In genomic region chr4:109990307-109991257, GRCh38 we compare ENCODE assay signal across 9 cellular contexts.
A peak's percentile ranks its signal among the peaks of the same experiment; 100 is the strongest.
DNase-seq lines count a peak whose midpoint lies in the region; ATAC-seq, FAIRE-seq and TF ChIP-seq lines count a peak whose summit lies in the region.
"Had no signal": no experiment of that assay in that cellular context is flagged by ENCODE, and none has a peak within 500 bp of the region (broad histone marks: within the 10 kb centered on the region; RNA-seq: fewer than 3 reads in every experiment).

No MANE protein-coding gene starts in this region.

- TF ChIP-seq EP300 in GM12878 (IDR thresholded peaks at IDR 0.05; ENCODE audit: borderline replicate concordance in 1 of 2, control insufficient read depth in 1 of 2, low read depth in 2 of 2, low read length in 2 of 2) = peak; percentile 79 to 90

- no peak overlapping the region for H3K9ac ChIP-seq in GM12878 (ENCODE audit: control insufficient read depth, insufficient read depth, low read length)

- intact Hi-C loops in GM12878 (cut with micrococcal nuclease; ENCODE audit: unreplicated experiment) = loop anchor here (5.0 kb wide), 2 partner anchors 173 to 207 kb away; partner anchors contain the start of genes ELOVL6 and GAR1
- intact Hi-C loops in lower leg skin (cut with DNase I; ENCODE audit: low total_unique reads) = no loop called here
- intact Hi-C loops in CD8-positive, alpha-beta T cell (cut with DNase I, micrococcal nuclease) = no loop called here

- H3K4me1 ChIP-seq in GM12878 (ENCODE audit: control insufficient read depth, insufficient read depth, low read length) = peaks cover 36% of the 10 kb centered on the region
- H3K4me1 ChIP-seq in CD8-positive, alpha-beta T cell (ENCODE audit: insufficient read depth, low read length) = no peaks in the 10 kb centered on the region

- H3K4me2 ChIP-seq in GM12878 (ENCODE audit: control insufficient read depth, insufficient read depth) = peak overlapping the region; percentile 31

- no peak for TF ChIP-seq CTCF in GM12878 (IDR thresholded peaks at IDR 0.05 in 2 of 3, conservative IDR thresholded peaks at IDR 0.05 in 1 of 3; ENCODE audit: control insufficient read depth in 2 of 3, extremely low read depth in 1 of 3, insufficient read depth in 1 of 3, low read depth in 3 of 3, low read length in 3 of 3)
- TF ChIP-seq CTCF in lower leg skin (IDR thresholded peaks at IDR 0.05) = no peak
- no peak for TF ChIP-seq CTCF in CD8-positive, alpha-beta T cell (IDR thresholded peaks at IDR 0.05)

- no peaks in the 10 kb centered on the region for H3K9me3 Mint-ChIP-seq in CD8-positive, alpha-beta T cell

- H3K27ac ChIP-seq in GM12878 (ENCODE audit: control insufficient read depth, insufficient read depth) = peak overlapping the region; percentile 73
- no peak overlapping the region for H3K27ac ChIP-seq in CD8-positive, alpha-beta T cell (ENCODE audit: low read depth, low read length)

- SMC1A ChIA-PET in GM12878 (lab: Charles Lee; ENCODE audit: uncharacterized antibody, unreplicated experiment) = no interaction called here

- in situ Hi-C loops in GM12878 (cut with MboI) = no loop called here

- TF ChIP-seq RAD21 in GM12878 (IDR thresholded peaks at IDR 0.05; ENCODE audit: insufficient read depth, low read depth, low read length) = no peak

- CTCF ChIA-PET in GM12878 (lab: Yijun Ruan, JAX) = no interaction called here
- CTCF ChIA-PET in CD8-positive, alpha-beta T cell (lab: Charles Lee) = interaction anchor here (1.0 kb wide), 1 partner anchor 7 kb away, joined by 4 read pairs; no protein-coding TSS in a partner anchor

- H3K79me2 ChIP-seq in GM12878 (ENCODE audit: control insufficient read depth, insufficient read depth, low read length) = no peaks in the 10 kb centered on the region

- H3K9me3 ChIP-seq in GM12878 (replicated peaks; ENCODE audit: control insufficient read depth, insufficient read depth, low read length) = peaks cover 3% of the 10 kb centered on the region; the same call in 2 of the 3 replicates
- no peaks in the 10 kb centered on the region for H3K9me3 ChIP-seq in CD8-positive, alpha-beta T cell (ENCODE audit: low read length)

- peaks cover 6% of the 10 kb centered on the region for H3K27me3 Mint-ChIP-seq in CD8-positive, alpha-beta T cell (ENCODE audit: low read depth)

- H3K4me3 ChIP-seq in GM12878 (peak overlapping the region; percentile 30; the same call in 1 of the 2 replicates), lower leg skin (ENCODE audit: low read depth, poor library complexity, severe bottlenecking) (no peak overlapping the region)
- no peak overlapping the region for H3K4me3 ChIP-seq in CD8-positive, alpha-beta T cell (ENCODE audit: low read depth, low read length)

- RAD21 ChIA-PET in GM12878 (lab: Charles Lee; ENCODE audit: unreplicated experiment) = interaction anchor here (1.2 kb wide), 1 partner anchor 558 kb away, joined by 4 read pairs; the partner anchor contains the start of gene SEC24B

- TF ChIP-seq POLR2A in GM12892 (IDR thresholded peaks at IDR 0.05; ENCODE audit: low read depth, low read length) = no peak
- no peak for TF ChIP-seq POLR2A in GM12878 (IDR thresholded peaks at IDR 0.05; ENCODE audit: low read depth, low read length)
- no peak for TF ChIP-seq POLR2A in lower leg skin (IDR thresholded peaks at IDR 0.05)

- ATAC-seq in GM21390 (IDR thresholded peaks at IDR 0.05; ENCODE audit: unreplicated experiment) (peak; percentile 83), HG03342 (IDR thresholded peaks at IDR 0.05; ENCODE audit: unreplicated experiment) (peak; percentile 82), GM12878 (peak; percentile 88)
- ATAC-seq in CD8-positive, alpha-beta T cell = no peak

- DNase-seq in GM12892 (ENCODE audit: insufficient read length) (peak; percentile 7), GM12878 (ENCODE audit: low read depth, low spot score) (peak; percentile 87), lower leg skin (ENCODE audit: low spot score in 2 of 2) (no peak), NCI-H1930 (lab: John Stamatoyannopoulos, UW) (no peak)
- DNase-seq in activated CD4-positive, alpha-beta T cell treated with anti-CD3 and anti-CD28 coated beads, Interleukin-2, amount 50 U/mL, for 1 hour = no peak
- DNase-seq in CD8-positive, alpha-beta T cell = no peak
- DNase-seq: DMS153 had no signal

- no peaks in the 10 kb centered on the region for H3K36me3 Mint-ChIP-seq in CD8-positive, alpha-beta T cell

- no peak overlapping the region for H3K27ac Mint-ChIP-seq in CD8-positive, alpha-beta T cell

- no peaks in the 10 kb centered on the region for H4K20me1 ChIP-seq in GM12878 (ENCODE audit: control insufficient read depth, insufficient read depth)

- BruUV-seq in GM12878 (replicated peaks; lab: Mats Ljungman, UMichigan) = no TSS peak

- no peak overlapping the region for H3K4me3 Mint-ChIP-seq in CD8-positive, alpha-beta T cell

- H3K4me1 Mint-ChIP-seq in CD8-positive, alpha-beta T cell (ENCODE audit: low read depth) = no peaks in the 10 kb centered on the region

- peak overlapping the region; percentile 55; the same call in 1 of the 2 replicates for H2AFZ ChIP-seq in GM12878 (ENCODE audit: control insufficient read depth, low read depth, low read length)

- no peaks in the 10 kb centered on the region for H3K27me3 ChIP-seq in GM12878 (replicated peaks in 1 of 2; ENCODE audit: control insufficient read depth in 2 of 2, insufficient read depth in 2 of 2, low read length in 1 of 2)
- H3K27me3 ChIP-seq in CD8-positive, alpha-beta T cell (ENCODE audit: insufficient read depth, low read length) = no peaks in the 10 kb centered on the region

- FAIRE-seq in GM12892 (lab: Jason Lieb, UNC) = peak; percentile 99
- FAIRE-seq in GM12878 (lab: Jason Lieb, UNC) = peak; percentile 89

- 4% methylated on average over 4 of the region's 4 CpGs for WGBS in GM12878 (ENCODE audit: insufficient coverage, insufficient replicate concordance, low lambda C conversion rate, missing lambda C conversion rate)
- 81 to 85% methylated on average over 4 of the region's 4 CpGs for WGBS in lower leg skin, 2 donors

- POLR2A ChIA-PET in GM12878 (lab: Charles Lee) = no interaction called here
- POLR2A ChIA-PET in CD8-positive, alpha-beta T cell (lab: Charles Lee) = no interaction called here

- H3K36me3 ChIP-seq in GM12878 (ENCODE audit: control insufficient read depth in 2 of 2, insufficient read depth in 2 of 2, low read length in 1 of 2) = no peaks in the 10 kb centered on the region
- H3K36me3 ChIP-seq in CD8-positive, alpha-beta T cell (ENCODE audit: insufficient read depth, low read length) = no peaks in the 10 kb centered on the region

TF ChIP-seq in GM12878, 131 proteins besides CTCF, POLR2A, EP300 and RAD21 (continues in another document):
- TF ChIP-seq ZNF217 (IDR thresholded peaks at IDR 0.05) = peak; percentile 91
- TF ChIP-seq NR2C2 (IDR thresholded peaks at IDR 0.05; ENCODE audit: borderline replicate concordance, control insufficient read depth, insufficient read length, low read depth) = no peak
- TF ChIP-seq RELB (IDR thresholded peaks at IDR 0.05; ENCODE audit: low read depth) = peak; percentile 90
- TF ChIP-seq PAX8 (IDR thresholded peaks at IDR 0.05) = no peak
- peak; percentile 89 for TF ChIP-seq KLF5 (IDR thresholded peaks at IDR 0.05; ENCODE audit: partially characterized antibody)
- peak; percentile 95 for TF ChIP-seq EED (IDR thresholded peaks at IDR 0.05; ENCODE audit: low read depth)
- TF ChIP-seq TBL1XR1 (IDR thresholded peaks at IDR 0.05; ENCODE audit: low read depth, low read length) = 0 out of 2 replicates have a peak, but pooled peaks have one; percentile 68
- TF ChIP-seq RBBP5 (conservative IDR thresholded peaks at IDR 0.05) = no peak
- TF ChIP-seq ATF3 (IDR thresholded peaks at IDR 0.05; ENCODE audit: borderline replicate concordance, extremely low read depth, low read depth, low read length) = no peak
- TF ChIP-seq ZBED1 (IDR thresholded peaks at IDR 0.05; ENCODE audit: borderline replicate concordance) = peak; percentile 81; the same call in 1 of the 2 replicates
- TF ChIP-seq IRF4 (IDR thresholded peaks at IDR 0.05; ENCODE audit: low read depth, low read length) = peak; percentile 86
- TF ChIP-seq BCL3 (IDR thresholded peaks at IDR 0.05; ENCODE audit: borderline replicate concordance, insufficient read depth, low read depth, low read length, poor library complexity, severe bottlenecking) = no peak
- TF ChIP-seq SREBF2 (IDR thresholded peaks at IDR 0.05; ENCODE audit: low read length) = no peak

Comparison
In these comparisons a context has a peak if more than half of its experiments do, and no peak if none do; other contexts are left out.
1. DNase-seq: peak in GM12892 (single experiment) and GM12878 (single experiment); none in activated CD4-positive, alpha-beta T cell treated with anti-CD3 and anti-CD28 coated beads, Interleukin-2, amount 50 U/mL, for 1 hour (single experiment), lower leg skin (0 of 2), NCI-H1930 (0 of 2) and CD8-positive, alpha-beta T cell (0 of 7).